In genomic region chr11:72615329-72615728, GRCh38 we compare ENCODE assay signal across 16 cellular contexts. TPM values are rescaled to one million over a fixed set of nuclear protein-coding genes. Genes with fewer than 3 reads are reported as not detected.
DNase-seq lines count a peak whose midpoint lies in the region; ATAC-seq and TF ChIP-seq lines count a peak whose summit lies in the region.
"Had no signal": no experiment of that assay in that cellular context is flagged by ENCODE, and none has a peak within 500 bp of the region (broad histone marks: within the 10 kb centered on the region; RNA-seq: fewer than 3 reads in every experiment).

No MANE protein-coding gene starts in this region.

- no peaks in the 10 kb centered on the region for H3K36me3 ChIP-seq in BLaER1 treated with 17β-estradiol and CSF1 and Interleukin-3, amounts not matched to agents 10 nM and 100 nM
- no peaks in the 10 kb centered on the region for H3K36me3 ChIP-seq in rectal smooth muscle tissue (ENCODE audit: control insufficient read depth, insufficient read depth, low read length)
- no peaks in the 10 kb centered on the region for H3K36me3 ChIP-seq in psoas muscle (ENCODE audit: insufficient read depth in 1 of 2, low read depth in 1 of 2)

- H3K4me3 ChIP-seq in BLaER1 treated with 17β-estradiol and CSF1 and Interleukin-3, amounts not matched to agents 10 nM and 100 nM: no peak overlapping the region
- H3K4me3 ChIP-seq in rectal smooth muscle tissue (ENCODE audit: low read length): no peak overlapping the region
- H3K4me3 ChIP-seq in psoas muscle: no peak overlapping the region
- H3K4me3 ChIP-seq: GM12878 had no signal

- TF ChIP-seq CTCF in psoas muscle (IDR thresholded peaks at IDR 0.05): no peak

- 78 to 90% (median 82%) methylated on average over 3 of the region's 3 CpGs for WGBS in psoas muscle, 3 donors

- intact Hi-C loops in psoas muscle (cut with DNase I): no loop called here

- peak overlapping the region in 8 of 11 experiments; percentile 61 to 86 (median 71); a peak in 15 of 22 replicates for H3K27ac ChIP-seq in BLaER1 treated with 17β-estradiol and CSF1 and Interleukin-3, amounts not matched to agents 10 nM and 100 nM
- peak overlapping the region; percentile 65 for H3K27ac ChIP-seq in angular gyrus (ENCODE audit: low read depth, low read length)
- peak overlapping the region; percentile 96 for H3K27ac ChIP-seq in rectal smooth muscle tissue (ENCODE audit: low read depth, low read length)
- H3K27ac ChIP-seq in psoas muscle: no peak overlapping the region
- H3K27ac ChIP-seq: HL-60 had no signal

- ATAC-seq in psoas muscle: no peak
- ATAC-seq: GM12878 had no signal

- no peaks in the 10 kb centered on the region for H3K9me3 ChIP-seq in BLaER1 treated with 17β-estradiol and CSF1 and Interleukin-3, amounts not matched to agents 10 nM and 100 nM (replicated peaks in 1 of 11)
- H3K9me3 ChIP-seq in psoas muscle: no peaks in the 10 kb centered on the region

- H3K4me1 ChIP-seq in BLaER1 treated with 17β-estradiol and CSF1 and Interleukin-3, amounts not matched to agents 10 nM and 100 nM: peaks cover 37 to 90% (median 76%) of the 10 kb centered on the region in 10 experiments
- H3K4me1 ChIP-seq in rectal smooth muscle tissue (ENCODE audit: control insufficient read depth, insufficient read depth, low read length): peaks cover 42% of the 10 kb centered on the region
- peaks cover 6% of the 10 kb centered on the region for H3K4me1 ChIP-seq in psoas muscle

- peak overlapping the region in 3 of 11 experiments; percentile 10 to 74 (median 68); a peak in 3 of 22 replicates for H3K9ac ChIP-seq in BLaER1 treated with 17β-estradiol and CSF1 and Interleukin-3, amounts not matched to agents 10 nM and 100 nM
- no peak overlapping the region for H3K9ac ChIP-seq in rectal smooth muscle tissue (ENCODE audit: low read length)

- peak overlapping the region; percentile 74 to 93 (median 80); a peak in 21 of 22 replicates for H3K4me2 ChIP-seq in BLaER1 treated with 17β-estradiol and CSF1 and Interleukin-3, amounts not matched to agents 10 nM and 100 nM

- DNase-seq in left kidney (ENCODE audit: low read depth, low spot score) (peak; percentile 64), NCI-H526 (lab: John Stamatoyannopoulos, UW) (no peak), psoas muscle (no peak)
- no peak for DNase-seq in activated naive CD4-positive, alpha-beta T cell treated with anti-CD3 and anti-CD28 coated beads, Interleukin-2, amount 50 U/mL, for 16 hours
- DNase-seq in activated effector memory CD4-positive, alpha-beta T cell treated with Interleukin-2 at 50 U/mL for 16 hours: no peak
- DNase-seq: 8988T; C1 segment of cervical spinal cord; CD4-positive, alpha-beta T cell; DMS79; HCEC 1CT had no signal

- H4K20me1 ChIP-seq in BLaER1 treated with 17β-estradiol and CSF1 and Interleukin-3, amounts not matched to agents 10 nM and 100 nM: peaks cover 0 to 10% (median 0%) of the 10 kb centered on the region in 11 experiments; a peak in 4 of 22 replicates

- H3K27me3 ChIP-seq in BLaER1 treated with 17β-estradiol and CSF1 and Interleukin-3, amounts not matched to agents 10 nM and 100 nM: no peaks in the 10 kb centered on the region; a peak in 1 of 22 replicates
- H3K27me3 ChIP-seq in rectal smooth muscle tissue (ENCODE audit: control insufficient read depth, insufficient read depth, low read length) (peaks cover 6% of the 10 kb centered on the region), psoas muscle (ENCODE audit: insufficient read depth in 3 of 3, low read length in 2 of 3) (no peaks in the 10 kb centered on the region)

RNA-seq across cellular contexts. Expression of gene PDE2A, which starts 58.9 kb away (rescaled TPM):
- total RNA-seq in psoas muscle: 10 to 100 TPM in 2 of 4 donors, 1 to 10 TPM in 2; 6.0 to 20.1 (median 10.1) TPM
- 10 to 100 TPM in 1 of 3 donors, 1 to 10 TPM in 2; 6.9 to 16.6 (median 7.6) TPM for polyA plus RNA-seq in psoas muscle
- total RNA-seq: G401 had no signal
